ENCODE assay signal across 8 cellular contexts in the genomic region with DNA sequence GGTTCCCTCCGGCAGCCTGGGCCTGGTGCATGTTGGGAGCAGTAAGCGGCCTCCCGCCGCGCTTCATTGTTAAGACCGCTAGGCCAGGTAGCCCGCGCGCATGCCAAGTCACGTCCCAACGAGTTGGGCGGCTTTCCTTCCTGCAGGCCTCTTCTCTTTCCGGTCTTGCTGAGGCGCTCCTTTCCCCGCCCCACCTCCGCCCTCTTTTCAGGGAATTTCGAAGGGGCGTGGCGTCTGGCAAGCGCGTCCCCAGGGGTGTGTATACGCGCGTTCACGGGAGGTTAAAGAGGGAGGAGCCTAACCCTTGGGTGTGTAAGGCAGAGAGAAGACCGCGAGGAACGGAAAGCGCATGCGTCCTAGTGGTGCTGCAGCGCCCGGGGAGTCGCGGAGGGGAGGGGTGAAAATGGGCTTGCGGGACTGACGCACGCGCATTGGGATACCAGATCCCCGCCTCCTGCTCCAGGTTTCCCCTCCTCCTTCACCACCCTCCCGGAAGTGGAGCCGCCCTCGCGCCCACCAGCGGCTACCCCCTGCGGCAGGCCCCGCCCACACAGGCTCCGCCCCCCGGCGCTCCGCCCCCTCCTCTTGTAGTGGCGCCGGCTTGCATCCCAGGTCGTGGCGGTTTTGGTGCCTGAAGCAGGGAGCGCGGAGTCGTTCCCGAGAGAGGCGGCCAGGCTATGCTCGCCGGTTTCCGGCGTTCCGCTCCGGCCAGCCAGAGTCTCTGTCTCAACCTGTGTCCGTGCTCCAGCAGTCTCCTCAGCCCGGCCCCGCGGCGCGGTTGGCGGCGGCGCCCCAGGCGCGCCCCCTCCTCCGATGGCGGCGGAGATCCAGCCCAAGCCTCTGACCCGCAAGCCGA. TPM values are rescaled to one million over a fixed set of nuclear protein-coding genes. Genes with fewer than 3 reads are reported as not detected.
DNase-seq lines count a peak whose midpoint lies in the region; ATAC-seq and TF ChIP-seq lines count a peak whose summit lies in the region.

A gene with protein sequence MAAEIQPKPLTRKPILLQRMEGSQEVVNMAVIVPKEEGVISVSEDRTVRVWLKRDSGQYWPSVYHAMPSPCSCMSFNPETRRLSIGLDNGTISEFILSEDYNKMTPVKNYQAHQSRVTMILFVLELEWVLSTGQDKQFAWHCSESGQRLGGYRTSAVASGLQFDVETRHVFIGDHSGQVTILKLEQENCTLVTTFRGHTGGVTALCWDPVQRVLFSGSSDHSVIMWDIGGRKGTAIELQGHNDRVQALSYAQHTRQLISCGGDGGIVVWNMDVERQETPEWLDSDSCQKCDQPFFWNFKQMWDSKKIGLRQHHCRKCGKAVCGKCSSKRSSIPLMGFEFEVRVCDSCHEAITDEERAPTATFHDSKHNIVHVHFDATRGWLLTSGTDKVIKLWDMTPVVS (plus strand): TSS at position 588 of the 856 bp plus-strand sequence. CDS start 226 bp downstream, at position 814.

- H3K27ac ChIP-seq in cardiac muscle cell (peak within 1 kb of the TSS; percentile 82), parathyroid adenoma (peak within 1 kb of the TSS; percentile 92), tibial nerve (peak within 1 kb of the TSS; percentile 90 to 96 (median 92))

- H2AFZ ChIP-seq in parathyroid adenoma = peak within 1 kb of the TSS; percentile 80

- H3K4me3 ChIP-seq in adipocyte (ENCODE audit: low read length) (peak within 1 kb of the TSS; percentile 91), cardiac muscle cell (peak within 1 kb of the TSS; percentile 79), parathyroid adenoma (ENCODE audit: low read depth, low read length) (peak within 1 kb of the TSS; percentile 97), tibial nerve (peak within 1 kb of the TSS; percentile 89 to 99 (median 92))

- ATAC-seq in HG02763 (IDR thresholded peaks at IDR 0.05; ENCODE audit: unreplicated experiment) = peak; percentile 83

- H3K4me1 ChIP-seq in adipocyte (ENCODE audit: control insufficient read depth, insufficient read depth, low read length) = peaks cover 28% of the 10 kb centered on the region
- peaks cover 24% of the 10 kb centered on the region for H3K4me1 ChIP-seq in cardiac muscle cell (ENCODE audit: low read depth)
- H3K4me1 ChIP-seq in parathyroid adenoma = peaks cover 16% of the 10 kb centered on the region
- peaks cover 0 to 42% (median 8%) of the 10 kb centered on the region in 4 donors for H3K4me1 ChIP-seq in tibial nerve

- 0 to 1% methylated on average over 50 to 78 of the region's 81 CpGs for WGBS in tibial nerve, 2 donors

- peak within 1 kb of the TSS; percentile 89 for H3K9ac ChIP-seq in adipocyte (ENCODE audit: low read length)
- H3K9ac ChIP-seq in parathyroid adenoma = peak within 1 kb of the TSS; percentile 78

- TF ChIP-seq POLR2A in tibial nerve (IDR thresholded peaks at IDR 0.05) = peak; percentile 64 to 92

- 0 out of 3 replicates have a peak, but pooled peaks have one; percentile 3 for TF ChIP-seq CTCF in GM12872 (IDR thresholded peaks at IDR 0.05; ENCODE audit: insufficient read depth, low read depth, low read length)
- no peak for TF ChIP-seq CTCF in cardiac muscle cell (IDR thresholded peaks at IDR 0.05; ENCODE audit: low read depth, low read length)
- TF ChIP-seq CTCF in parathyroid adenoma (IDR thresholded peaks at IDR 0.05) = no peak
- TF ChIP-seq CTCF in tibial nerve (IDR thresholded peaks at IDR 0.05) = peak in 3 of 5 experiments; percentile 34 to 42 (median 36)

- H3K36me3 ChIP-seq in adipocyte (ENCODE audit: control insufficient read depth, insufficient read depth, low read length, severe bottlenecking) = no peaks in the 10 kb centered on the region
- H3K36me3 ChIP-seq in cardiac muscle cell = no peaks in the 10 kb centered on the region
- H3K36me3 ChIP-seq in parathyroid adenoma (ENCODE audit: control insufficient read depth, insufficient read depth, low read length) = no peaks in the 10 kb centered on the region
- no peaks in the 10 kb centered on the region for H3K36me3 ChIP-seq in tibial nerve

- peak; percentile 78 to 82 for TF ChIP-seq EP300 in tibial nerve (IDR thresholded peaks at IDR 0.05)

- peaks cover 8% of the 10 kb centered on the region for H3K79me2 ChIP-seq in parathyroid adenoma

- no peaks in the 10 kb centered on the region for H3K9me3 ChIP-seq in adipocyte (ENCODE audit: control insufficient read depth, low read length)
- H3K9me3 ChIP-seq in cardiac muscle cell (ENCODE audit: low read depth) = no peaks in the 10 kb centered on the region
- H3K9me3 ChIP-seq in parathyroid adenoma (ENCODE audit: control insufficient read depth, low read length) = no peaks in the 10 kb centered on the region
- no peaks in the 10 kb centered on the region for H3K9me3 ChIP-seq in tibial nerve

- H3K4me2 ChIP-seq in parathyroid adenoma (ENCODE audit: low read length) = peak within 1 kb of the TSS; percentile 81

- DNase-seq in NCI-H1417 treated with DMSO at 0.1 percent for 48 hours (lab: John Stamatoyannopoulos, UW) = peak; percentile 100
- peak; percentile 99 for DNase-seq in SW480 (ENCODE audit: low spot score)
- peak; percentile 100 for DNase-seq in adipocyte (ENCODE audit: low read depth)
- DNase-seq in cardiac muscle cell (ENCODE audit: low read depth in 1 of 2, low spot score in 1 of 2) = peak; percentile 100
- peak; percentile 100 for DNase-seq in tibial nerve (ENCODE audit: low spot score in 2 of 2)

- H3K27me3 ChIP-seq in adipocyte (replicated peaks; ENCODE audit: control insufficient read depth, insufficient read depth, low read length) (no peaks in the 10 kb centered on the region), cardiac muscle cell (no peaks in the 10 kb centered on the region), parathyroid adenoma (ENCODE audit: control insufficient read depth, insufficient read depth, low read length) (no peaks in the 10 kb centered on the region), tibial nerve (no peaks in the 10 kb centered on the region)

RNA-seq across cellular contexts. Expression of the gene that starts here (rescaled TPM):
- 6.8 and 20.4 TPM in 2 replicates for total RNA-seq in cardiac muscle cell
- 9.1 and 15.2 TPM in 2 replicates for polyA plus RNA-seq in cardiac muscle cell
- total RNA-seq in tibial nerve = 10 to 100 TPM; 12.9 to 23.2 (median 17.1) TPM

Comparison
In these comparisons a context has a peak if more than half of its experiments do, and no peak if none do; other contexts are left out.
1. Peak in every context shown above with its lines: DNase-seq, ATAC-seq, H3K4me3 ChIP-seq and H3K27ac ChIP-seq.
2. CTCF ChIP-seq: peak in GM12872 (single experiment) and tibial nerve (3 of 5); none in cardiac muscle cell (single experiment) and parathyroid adenoma (single experiment).